ENCODE assay signal across 10 cellular contexts in the genomic region with DNA sequence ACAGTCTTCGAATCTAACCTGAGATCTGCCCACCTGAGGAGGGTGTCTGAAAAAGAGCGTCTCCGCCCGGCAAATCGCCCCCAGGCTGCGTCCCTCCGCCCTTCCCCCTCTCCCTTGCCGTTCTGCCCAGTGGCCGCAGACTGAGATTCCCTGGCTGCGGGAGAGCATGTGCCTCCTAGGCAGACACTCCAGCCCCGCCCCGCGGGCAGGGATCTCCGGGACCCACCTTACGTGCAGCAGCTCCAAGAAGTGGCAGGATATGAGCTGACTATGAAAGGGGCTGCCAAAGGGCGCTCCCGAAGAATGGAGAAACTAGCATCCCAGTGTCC. TPM values are rescaled to one million over a fixed set of nuclear protein-coding genes. Genes with fewer than 3 reads are reported as not detected.
DNase-seq lines count a peak whose midpoint lies in the region; ATAC-seq and TF ChIP-seq lines count a peak whose summit lies in the region.
"Had no signal": no experiment of that assay in that cellular context is flagged by ENCODE, and none has a peak within 500 bp of the region (broad histone marks: within the 10 kb centered on the region; RNA-seq: fewer than 3 reads in every experiment).

No MANE protein-coding gene starts in this region.

- no peaks in the 10 kb centered on the region for H3K36me3 Mint-ChIP-seq in effector memory CD8-positive, alpha-beta T cell (ENCODE audit: insufficient read depth)

- no peaks in the 10 kb centered on the region for H3K9me3 ChIP-seq in HUES48 (ENCODE audit: control insufficient read depth, insufficient read depth, low read length)
- no peaks in the 10 kb centered on the region for H3K9me3 ChIP-seq in iPS-15b (ENCODE audit: control insufficient read depth, insufficient read depth, low read length)
- H3K9me3 ChIP-seq in MG63: no peaks in the 10 kb centered on the region
- H3K9me3 ChIP-seq: stomach had no signal

- TF ChIP-seq CTCF in VCaP (conservative IDR thresholded peaks at IDR 0.05): no peak

- no peaks in the 10 kb centered on the region for H3K36me3 ChIP-seq in HUES48 (ENCODE audit: control insufficient read depth, insufficient read depth, low read length)
- no peaks in the 10 kb centered on the region for H3K36me3 ChIP-seq in iPS-15b (ENCODE audit: control insufficient read depth, insufficient read depth, low read length)
- H3K36me3 ChIP-seq in MG63: no peaks in the 10 kb centered on the region
- H3K36me3 ChIP-seq: stomach had no signal

- DNase-seq in skeletal muscle cell (ENCODE audit: low read depth) (no peak), MG63 (no peak), NCI-H2196 (lab: John Stamatoyannopoulos, UW; ENCODE audit: unreplicated experiment) (no peak)
- no peak for DNase-seq in effector memory CD8-positive, alpha-beta T cell
- DNase-seq: NCI-H1436 treated with DMSO at 0.1 percent for 48 hours; stimulated activated CD4-positive, alpha-beta T cell treated with anti-CD3 and anti-CD28 coated beads, Interleukin-1b, Interleukin-23, amount 100 ng/mL, for 48 hours; stomach had no signal

- H3K27me3 ChIP-seq in HUES48 (ENCODE audit: control insufficient read depth, insufficient read depth, low read length): peaks cover 72% of the 10 kb centered on the region
- peaks cover 57% of the 10 kb centered on the region for H3K27me3 ChIP-seq in iPS-15b (ENCODE audit: control insufficient read depth, insufficient read depth, low read length)
- H3K27me3 ChIP-seq in MG63: no peaks in the 10 kb centered on the region

- H3K9ac ChIP-seq in HUES48 (ENCODE audit: low read depth, low read length): no peak overlapping the region
- no peak overlapping the region for H3K9ac ChIP-seq in iPS-15b (ENCODE audit: low read depth, low read length)

- no peak for ATAC-seq in effector memory CD8-positive, alpha-beta T cell (replicated peaks)

- no peak overlapping the region for H3K4me3 Mint-ChIP-seq in effector memory CD8-positive, alpha-beta T cell

- H3K4me3 ChIP-seq in HUES48 (ENCODE audit: low read depth, low read length) (peak overlapping the region; percentile 67), iPS-15b (ENCODE audit: low read depth, low read length) (peak overlapping the region; percentile 86), skeletal muscle cell (ENCODE audit: low read depth, low read length) (peak overlapping the region; percentile 11), MG63 (no peak overlapping the region)

- H3K4me1 ChIP-seq in HUES48 (ENCODE audit: control insufficient read depth, insufficient read depth, low read length): peaks cover 20% of the 10 kb centered on the region
- peaks cover 3% of the 10 kb centered on the region for H3K4me1 ChIP-seq in iPS-15b (ENCODE audit: control insufficient read depth, insufficient read depth, low read length)

- H3K27me3 Mint-ChIP-seq in effector memory CD8-positive, alpha-beta T cell: peaks cover 42 to 59% of the 10 kb centered on the region in 2 donors

- H3K4me1 Mint-ChIP-seq in effector memory CD8-positive, alpha-beta T cell (ENCODE audit: low read depth in 2 of 2): peaks cover 0 to 8% of the 10 kb centered on the region in 2 donors

- H3K9me3 Mint-ChIP-seq in effector memory CD8-positive, alpha-beta T cell: no peaks in the 10 kb centered on the region

- no peak overlapping the region for H3K27ac Mint-ChIP-seq in effector memory CD8-positive, alpha-beta T cell

- H3K27ac ChIP-seq in HUES48 (ENCODE audit: low read depth, low read length): no peak overlapping the region
- peak overlapping the region; percentile 69 for H3K27ac ChIP-seq in VCaP
- H3K27ac ChIP-seq: stomach had no signal

RNA-seq across cellular contexts. Expression of a gene that starts 2.7 kb away (rescaled TPM):
- 14.2 and 21.7 TPM in 2 replicates for total RNA-seq in MG63 (2014; rRNA removed; shearing (Covaris generic); ENCODE audit: low replicate concordance)
